In genomic region chr12:29662737-29663323, GRCh38 we compare ENCODE assay signal across 19 cellular contexts.
A peak's percentile ranks its signal among the peaks of the same experiment; 100 is the strongest.
DNase-seq lines count a peak whose midpoint lies in the region; FAIRE-seq and TF ChIP-seq lines count a peak whose summit lies in the region.
"Had no signal": no experiment of that assay in that cellular context is flagged by ENCODE, and none has a peak within 500 bp of the region (broad histone marks: within the 10 kb centered on the region; RNA-seq: fewer than 3 reads in every experiment).

No MANE protein-coding gene starts in this region.

- H2AK5ac ChIP-seq in H1 (ENCODE audit: low read depth, low read length), result no peak overlapping the region
- H2AK5ac ChIP-seq in mesenchymal stem cell (ENCODE audit: low read length, severe bottlenecking), result no peak overlapping the region

- CTCF ChIA-PET in H1 (lab: Charles Lee; ENCODE audit: partially characterized antibody), result interaction anchor here (0.5 to 1.7 kb wide), 3 partner anchors 11 to 81 kb away, joined by 3 to 6 read pairs (median 5); no protein-coding TSS in a partner anchor

- H3K14ac ChIP-seq in H1 (ENCODE audit: insufficient read length), result no peak overlapping the region
- H3K14ac ChIP-seq in mesenchymal stem cell (ENCODE audit: low read length in 2 of 2), result no peak overlapping the region

- no peak overlapping the region for H2BK20ac ChIP-seq in H1 (ENCODE audit: low read length)

- no peaks in the 10 kb centered on the region for H4K20me1 ChIP-seq in H1 (replicated peaks in 1 of 2; ENCODE audit: control insufficient read depth in 1 of 2, insufficient read depth in 2 of 2, low read length in 2 of 2)

- H3K23ac ChIP-seq in H1 (ENCODE audit: insufficient read length) (no peak overlapping the region), mesenchymal stem cell (ENCODE audit: low read length in 2 of 2) (no peak overlapping the region)

- H2BK15ac ChIP-seq in H1 (ENCODE audit: low read length) (no peak overlapping the region), mesenchymal stem cell (ENCODE audit: low read depth, poor library complexity, severe bottlenecking) (no peak overlapping the region)

- H3K79me1 ChIP-seq in H1 (ENCODE audit: low read depth, low read length) (no peaks in the 10 kb centered on the region; the same call in 1 of the 2 replicates), mesenchymal stem cell (replicated peaks; ENCODE audit: low read length, poor library complexity, severe bottlenecking) (no peaks in the 10 kb centered on the region)

- TF ChIP-seq POLR2A in H1 (IDR thresholded peaks at IDR 0.05; ENCODE audit: control extremely low read depth in 1 of 2, low read depth in 2 of 2, low read length in 2 of 2) (no peak), sigmoid colon (IDR thresholded peaks at IDR 0.05) (no peak)

- H3K27ac ChIP-seq in H1 (ENCODE audit: low read depth, low read length) (no peak overlapping the region), mesenchymal stem cell (ENCODE audit: low read length, poor library complexity, severe bottlenecking) (no peak overlapping the region), sigmoid colon (no peak overlapping the region)
- H3K27ac ChIP-seq: testis had no signal

- no peak overlapping the region for H3K56ac ChIP-seq in H1 (replicated peaks; ENCODE audit: insufficient read length, low read depth, low read length)

- H3K27me3 ChIP-seq in H1 (replicated peaks in 1 of 4; ENCODE audit: control insufficient read depth in 3 of 4, extremely low read depth in 1 of 4, insufficient read depth in 3 of 4, low read length in 3 of 4) (no peaks in the 10 kb centered on the region), mesenchymal stem cell (ENCODE audit: control insufficient read depth in 1 of 2, insufficient read depth in 1 of 2, low read length in 2 of 2) (no peaks in the 10 kb centered on the region), sigmoid colon (no peaks in the 10 kb centered on the region)
- H3K27me3 ChIP-seq: testis had no signal

- TF ChIP-seq RAD21 in H1 (IDR thresholded peaks at IDR 0.05 in 1 of 2, conservative IDR thresholded peaks at IDR 0.05 in 1 of 2; ENCODE audit: low read depth in 2 of 2, low read length in 2 of 2), result no peak

- H3K4me3 ChIP-seq in H1 (ENCODE audit: extremely low read depth in 1 of 4, insufficient read depth in 2 of 4, low read depth in 3 of 4, low read length in 4 of 4) (no peak overlapping the region), mesenchymal stem cell (ENCODE audit: insufficient read depth in 1 of 2, low read depth in 1 of 2, low read length in 2 of 2) (no peak overlapping the region), sigmoid colon (no peak overlapping the region)
- H3K4me3 ChIP-seq: lung, testis had no signal

- peak overlapping the region; percentile 32 for H3K4ac ChIP-seq in H1 (replicated peaks; ENCODE audit: insufficient read length, low read depth, low read length)
- H3K4ac ChIP-seq in mesenchymal stem cell (ENCODE audit: low read depth in 1 of 2, low read length in 2 of 2), result no peak overlapping the region

- H3K9me3 ChIP-seq in H1 (ENCODE audit: insufficient read depth in 2 of 2, low read depth in 1 of 2, low read length in 1 of 2) (no peaks in the 10 kb centered on the region), mesenchymal stem cell (ENCODE audit: control insufficient read depth, low read length) (no peaks in the 10 kb centered on the region), sigmoid colon (no peaks in the 10 kb centered on the region)
- H3K9me3 ChIP-seq: testis had no signal

- H3K4me2 ChIP-seq in H1 (ENCODE audit: insufficient read depth in 1 of 2, low read depth in 2 of 2, low read length in 2 of 2) (no peak overlapping the region), mesenchymal stem cell (ENCODE audit: low read length, poor library complexity, severe bottlenecking) (no peak overlapping the region)

- 0 out of 4 replicates have a peak, but pooled peaks cover 0 to 5% of the 10 kb centered on the region in 2 experiments for H3K79me2 ChIP-seq in H1 (ENCODE audit: control insufficient read depth in 1 of 2, insufficient read depth in 2 of 2, low read length in 2 of 2)

- intact Hi-C loops in sigmoid colon (cut with DNase I), result loop anchor here (10.0 kb wide), 1 partner anchor 122 kb away; the partner anchor contains the start of gene TMTC1

- no peak for TF ChIP-seq CTCF in H1 (IDR thresholded peaks at IDR 0.05; ENCODE audit: control extremely low read depth in 1 of 3, insufficient read depth in 1 of 3, low read depth in 1 of 3, low read length in 3 of 3)
- no peak for TF ChIP-seq CTCF in sigmoid colon (IDR thresholded peaks at IDR 0.05)

- H3K18ac ChIP-seq in H1 (ENCODE audit: extremely low read depth, low read length), result no peak overlapping the region; the same call in 1 of the 2 replicates
- no peak overlapping the region for H3K18ac ChIP-seq in mesenchymal stem cell (ENCODE audit: low read depth in 1 of 2, low read length in 2 of 2)

- H3K4me1 ChIP-seq in H1 (replicated peaks in 1 of 4; ENCODE audit: control insufficient read depth in 3 of 4, insufficient read depth in 4 of 4, low read length in 3 of 4) (peaks cover 0 to 7% (median 5%) of the 10 kb centered on the region in 4 experiments; a peak in 4 of 7 replicates), mesenchymal stem cell (ENCODE audit: control insufficient read depth, insufficient read depth, low read depth, low read length) (no peaks in the 10 kb centered on the region), sigmoid colon (peaks cover 0 to 17% (median 10%) of the 10 kb centered on the region in 4 donors)
- H3K4me1 ChIP-seq: testis had no signal

- H3K36me3 ChIP-seq in H1 (ENCODE audit: control insufficient read depth in 2 of 4, insufficient read depth in 4 of 4, low read length in 3 of 4) (peaks cover 0 to 2% (median 0%) of the 10 kb centered on the region in 4 experiments; a peak in 1 of 8 replicates), mesenchymal stem cell (ENCODE audit: control insufficient read depth in 1 of 2, insufficient read depth in 2 of 2, low read depth in 1 of 2, low read length in 2 of 2) (peaks cover 0 to 27% of the 10 kb centered on the region in 2 experiments), sigmoid colon (no peaks in the 10 kb centered on the region)

- H4K5ac ChIP-seq in H1 (ENCODE audit: insufficient read length, low read depth, low read length), result no peak overlapping the region

- 88% methylated on average over 9 of the region's 9 CpGs; no CpG with 5 or more reads in 1 of the 2 experiments for WGBS in H1 (ENCODE audit: extremely low coverage in 1 of 2, insufficient coverage in 1 of 2, insufficient read length in 1 of 2, insufficient replicate concordance in 2 of 2, low coverage in 1 of 2, low lambda C conversion rate in 2 of 2, missing lambda C conversion rate in 1 of 2), 2 experiments
- 88% methylated on average over 9 of the region's 9 CpGs for WGBS in mesenchymal stem cell
- 67 to 73% methylated on average over 9 of the region's 9 CpGs for WGBS in sigmoid colon, 2 donors

- H2BK5ac ChIP-seq in H1 (ENCODE audit: low read depth, low read length) (no peak overlapping the region), mesenchymal stem cell (ENCODE audit: low read depth, low read length, poor library complexity, severe bottlenecking) (no peak overlapping the region)

- H4K91ac ChIP-seq in H1 (replicated peaks; ENCODE audit: insufficient read length, low read length) (no peak overlapping the region), mesenchymal stem cell (ENCODE audit: low read length) (no peak overlapping the region)

- H2BK120ac ChIP-seq in H1 (replicated peaks; ENCODE audit: low read depth, low read length), result no peak overlapping the region
- no peak overlapping the region for H2BK120ac ChIP-seq in mesenchymal stem cell (ENCODE audit: low read depth, low read length)

- TF ChIP-seq EP300 in H1 (IDR thresholded peaks at IDR 0.05; ENCODE audit: borderline replicate concordance in 1 of 2, low read depth in 2 of 2, low read length in 2 of 2) (no peak), sigmoid colon (IDR thresholded peaks at IDR 0.05) (no peak)

- no peaks in the 10 kb centered on the region; the same call in 1 of the 2 replicates for H3K23me2 ChIP-seq in H1 (ENCODE audit: low read depth, low read length)

- POLR2A ChIA-PET in H1 (lab: Charles Lee; ENCODE audit: partially characterized antibody), result interaction anchor here (0.7 kb wide), 1 partner anchor 1091 kb away, joined by 3 read pairs; no protein-coding TSS in a partner anchor

- FAIRE-seq in H1 (lab: Jason Lieb, UNC), result no peak

- H3K9ac ChIP-seq in H1 (replicated peaks in 1 of 4; ENCODE audit: extremely low read depth in 1 of 4, low read depth in 3 of 4, low read length in 3 of 4) (no peak overlapping the region; a peak in 1 of 7 replicates), mesenchymal stem cell (ENCODE audit: low read length) (no peak overlapping the region)

- H2BK12ac ChIP-seq in H1 (ENCODE audit: low read depth, low read length), result no peak overlapping the region; the same call in 1 of the 2 replicates
- H2BK12ac ChIP-seq in mesenchymal stem cell (ENCODE audit: low read length in 2 of 2), result no peak overlapping the region

- H2AFZ ChIP-seq in H1 (ENCODE audit: low read length) (no peak overlapping the region), mesenchymal stem cell (ENCODE audit: low read depth, low read length) (peak overlapping the region; percentile 14)

- DNase-seq in NCI-H345 (lab: John Stamatoyannopoulos, UW), result peak; percentile 54
- no peak for DNase-seq in H1 (ENCODE audit: low read depth in 1 of 2, low spot score in 2 of 2)
- no peak for DNase-seq in mesenchymal stem cell
- peak; percentile 34 for DNase-seq in superior temporal gyrus (ENCODE audit: extremely low spot score)
- DNase-seq in NCI-H1105 (lab: John Stamatoyannopoulos, UW), result no peak
- no peak for DNase-seq in sigmoid colon
- no peak for DNase-seq in stimulated activated naive CD4-positive, alpha-beta T cell (lab: John Stamatoyannopoulos, UW)
- DNase-seq: activated CD4-positive, alpha-beta T cell treated with anti-CD3 and anti-CD28 coated beads for 36 hours; activated CD8-positive, alpha-beta memory T cell treated with anti-CD3 and anti-CD28 coated beads for 24 hours; activated naive CD4-positive, alpha-beta T cell; activated T-cell treated with anti-CD3 and anti-CD28 coated beads, Interleukin-2, amount 50 U/mL, for 4 hours; AML-193; cerebellar nuclear complex; KG1; NCI-H187; PC-3; SIG-M5; testis had no signal

- H4K8ac ChIP-seq in H1 (ENCODE audit: extremely low read depth, insufficient read depth, low read length) (no peak overlapping the region), mesenchymal stem cell (ENCODE audit: low read length) (no peak overlapping the region)

TF ChIP-seq in H1, 55 proteins besides CTCF, POLR2A, EP300 and RAD21 (continues in another document):
- TF ChIP-seq KDM5A (IDR thresholded peaks at IDR 0.05; ENCODE audit: low read length) (no peak), ZNF274 (IDR thresholded peaks at IDR 0.05; ENCODE audit: borderline replicate concordance, extremely low read depth, low read length) (no peak), GTF2F1 (IDR thresholded peaks at IDR 0.05; ENCODE audit: borderline replicate concordance, low read depth, low read length) (no peak), USF2 (IDR thresholded peaks at IDR 0.05; ENCODE audit: low read length) (no peak)

Comparison
In these comparisons a context has a peak if more than half of its experiments do, and no peak if none do; other contexts are left out.
1. DNase-seq: peak in NCI-H345 (single experiment) and superior temporal gyrus (single experiment); none in H1 (0 of 2), mesenchymal stem cell (single experiment), NCI-H1105 (single experiment), sigmoid colon (single experiment) and stimulated activated naive CD4-positive, alpha-beta T cell (0 of 6).